Comparison of ENCODE assay signal across 8 cellular contexts in genomic region chr6:40588070-40588384, GRCh38. TPM values are rescaled to one million over a fixed set of nuclear protein-coding genes. Genes with fewer than 3 reads are reported as not detected.
A peak's percentile ranks its signal among the peaks of the same experiment; 100 is the strongest.
DNase-seq lines count a peak whose midpoint lies in the region; ATAC-seq and TF ChIP-seq lines count a peak whose summit lies in the region.

No MANE protein-coding gene starts in this region.

- intact Hi-C loops in heart left ventricle (cut with DNase I) (loop anchor here in 5 of 10 donors (2.0 to 10.0 kb wide), 6 partner anchors 237 to 606 kb away; no protein-coding TSS in a partner anchor), right cardiac atrium (cut with DNase I) (loop anchor here in 1 of 4 donors (10.0 kb wide), 1 partner anchor 263 kb away; no protein-coding TSS in a partner anchor), upper lobe of right lung (cut with DNase I) (no loop called here)

- H3K27ac ChIP-seq in heart left ventricle = no peak overlapping the region
- no peak overlapping the region for H3K27ac ChIP-seq in right cardiac atrium (ENCODE audit: low read length)
- H3K27ac ChIP-seq in upper lobe of right lung = no peak overlapping the region

- H3K4me1 Mint-ChIP-seq in central memory CD8-positive, alpha-beta T cell = peaks cover 16% of the 10 kb centered on the region
- peaks cover 29 to 30% of the 10 kb centered on the region in 2 donors for H3K4me1 Mint-ChIP-seq in natural killer cell treated with Interleukin-12 subunit alpha and Interleukin-12 subunit beta and Interleukin-15 and Interleukin-18, amount 100 ng/mL, for 72 hours (ENCODE audit: low read depth in 2 of 2)

- no peak overlapping the region for H3K27ac Mint-ChIP-seq in central memory CD8-positive, alpha-beta T cell (ENCODE audit: low read depth)
- no peak overlapping the region for H3K27ac Mint-ChIP-seq in natural killer cell treated with Interleukin-12 subunit alpha and Interleukin-12 subunit beta and Interleukin-15 and Interleukin-18, amount 100 ng/mL, for 72 hours

- peaks cover 7% of the 10 kb centered on the region for H3K36me3 Mint-ChIP-seq in central memory CD8-positive, alpha-beta T cell (ENCODE audit: insufficient read depth)
- no peaks in the 10 kb centered on the region for H3K36me3 Mint-ChIP-seq in natural killer cell treated with Interleukin-12 subunit alpha and Interleukin-12 subunit beta and Interleukin-15 and Interleukin-18, amount 100 ng/mL, for 72 hours

- peak overlapping the region in 11 of 12 donors; percentile 11 to 51 (median 40) for H3K4me3 ChIP-seq in heart left ventricle
- H3K4me3 ChIP-seq in right cardiac atrium (ENCODE audit: low read length) = no peak overlapping the region
- H3K4me3 ChIP-seq in upper lobe of right lung = peak overlapping the region; percentile 47

- H3K36me3 ChIP-seq in heart left ventricle (no peaks in the 10 kb centered on the region), upper lobe of right lung (no peaks in the 10 kb centered on the region)

- H3K4me3 Mint-ChIP-seq in central memory CD8-positive, alpha-beta T cell = peak overlapping the region; percentile 58
- H3K4me3 Mint-ChIP-seq in natural killer cell treated with Interleukin-12 subunit alpha and Interleukin-12 subunit beta and Interleukin-15 and Interleukin-18, amount 100 ng/mL, for 72 hours = peak overlapping the region; percentile 45

- H3K9me3 ChIP-seq in heart left ventricle (no peaks in the 10 kb centered on the region), right cardiac atrium (ENCODE audit: control insufficient read depth, low read length) (no peaks in the 10 kb centered on the region), upper lobe of right lung (no peaks in the 10 kb centered on the region)

- H3K27me3 Mint-ChIP-seq in central memory CD8-positive, alpha-beta T cell = peaks cover 49% of the 10 kb centered on the region
- peaks cover 6% of the 10 kb centered on the region in 2 donors for H3K27me3 Mint-ChIP-seq in natural killer cell treated with Interleukin-12 subunit alpha and Interleukin-12 subunit beta and Interleukin-15 and Interleukin-18, amount 100 ng/mL, for 72 hours

- DNase-seq in heart left ventricle (no peak), right cardiac atrium (no peak), upper lobe of right lung (no peak), NCI-H226 (no peak), NCI-H774 (lab: John Stamatoyannopoulos, UW) (no peak)
- DNase-seq in central memory CD8-positive, alpha-beta T cell (ENCODE audit: low spot score in 2 of 2) = no peak
- DNase-seq in natural killer cell treated with Interleukin-12 subunit alpha and Interleukin-12 subunit beta and Interleukin-15 and Interleukin-18, amount 100 ng/mL, for 72 hours (ENCODE audit: low spot score) = no peak

- peaks cover 7 to 94% (median 31%) of the 10 kb centered on the region in 9 donors for H3K27me3 ChIP-seq in heart left ventricle
- no peaks in the 10 kb centered on the region for H3K27me3 ChIP-seq in right cardiac atrium (ENCODE audit: control insufficient read depth, insufficient read depth)
- peaks cover 71% of the 10 kb centered on the region for H3K27me3 ChIP-seq in upper lobe of right lung

- H3K9me3 Mint-ChIP-seq in central memory CD8-positive, alpha-beta T cell = no peaks in the 10 kb centered on the region
- H3K9me3 Mint-ChIP-seq in natural killer cell treated with Interleukin-12 subunit alpha and Interleukin-12 subunit beta and Interleukin-15 and Interleukin-18, amount 100 ng/mL, for 72 hours = no peaks in the 10 kb centered on the region

- TF ChIP-seq CTCF in heart left ventricle (IDR thresholded peaks at IDR 0.05) = peak in 1 of 12 donors; percentile 4
- no peak for TF ChIP-seq CTCF in upper lobe of right lung (IDR thresholded peaks at IDR 0.05)

- no peak for ATAC-seq in heart left ventricle
- ATAC-seq in right cardiac atrium = no peak
- ATAC-seq in central memory CD8-positive, alpha-beta T cell (replicated peaks; ENCODE audit: extremely low read depth, poor library complexity, severe bottlenecking) = no peak
- no peak for ATAC-seq in natural killer cell treated with Interleukin-12 subunit alpha and Interleukin-12 subunit beta and Interleukin-15 and Interleukin-18, amount 100 ng/mL, for 72 hours
- no peak for ATAC-seq in upper lobe of right lung
- no peak for ATAC-seq in GM18868 (IDR thresholded peaks at IDR 0.05; ENCODE audit: unreplicated experiment)

- peaks cover 0 to 21% (median 7%) of the 10 kb centered on the region in 12 donors for H3K4me1 ChIP-seq in heart left ventricle
- peaks cover 2% of the 10 kb centered on the region for H3K4me1 ChIP-seq in right cardiac atrium (ENCODE audit: control insufficient read depth, insufficient read depth, low read length)
- H3K4me1 ChIP-seq in upper lobe of right lung = peaks cover 16% of the 10 kb centered on the region

- WGBS in heart left ventricle, 4 donors = 17 to 23% (median 20%) methylated on average over 11 of the region's 11 CpGs
- WGBS in right cardiac atrium = 19% methylated on average over 11 of the region's 11 CpGs

- no peak for TF ChIP-seq POLR2A in heart left ventricle (IDR thresholded peaks at IDR 0.05)

RNA-seq across cellular contexts. Expression of gene LRFN2, which starts 0.9 kb away (rescaled TPM):
- total RNA-seq in heart left ventricle = not detected
- not detected for polyA plus RNA-seq in heart left ventricle
- not detected for total RNA-seq in right cardiac atrium
- not detected for polyA plus RNA-seq in right cardiac atrium
- total RNA-seq in natural killer cell treated with Interleukin-12 subunit alpha and Interleukin-12 subunit beta and Interleukin-15 and Interleukin-18, amount 100 ng/mL, for 72 hours = under 1 TPM; 0.29 to 0.50 TPM
- total RNA-seq in upper lobe of right lung = not detected
